18 cellular contexts compared by ENCODE assay signal in genomic region chr5:179421156-179421895, GRCh38.
DNase-seq lines count a peak whose midpoint lies in the region; ATAC-seq, FAIRE-seq and TF ChIP-seq lines count a peak whose summit lies in the region.
"Had no signal": no experiment of that assay in that cellular context is flagged by ENCODE, and none has a peak within 500 bp of the region (broad histone marks: within the 10 kb centered on the region; RNA-seq: fewer than 3 reads in every experiment).

No MANE protein-coding gene starts in this region.

- no peak overlapping the region for H3K4ac ChIP-seq in neuronal stem cell (ENCODE audit: low read length)

- no peak overlapping the region for H4K91ac ChIP-seq in neuronal stem cell (ENCODE audit: low read depth, low read length, poor library complexity)

- no peaks in the 10 kb centered on the region for H3K4me1 ChIP-seq in A549
- peaks cover 1 to 8% of the 10 kb centered on the region in 2 donors for H3K4me1 ChIP-seq in neuronal stem cell (ENCODE audit: control insufficient read depth in 2 of 2, insufficient read depth in 1 of 2, low read depth in 1 of 2, low read length in 2 of 2)

- no peak overlapping the region for H3K14ac ChIP-seq in neuronal stem cell (ENCODE audit: low read length)

- no peak overlapping the region for H2BK12ac ChIP-seq in neuronal stem cell (ENCODE audit: low read length)

- no peak for TF ChIP-seq POLR2A in A549 (IDR thresholded peaks at IDR 0.05; ENCODE audit: low read length)

- H2BK5ac ChIP-seq in neuronal stem cell (ENCODE audit: low read length) = no peak overlapping the region

- H3K79me1 ChIP-seq in neuronal stem cell (ENCODE audit: low read depth, low read length) = no peaks in the 10 kb centered on the region

- 24% methylated on average over 13 of the region's 15 CpGs for WGBS in A549 (ENCODE audit: missing lambda C conversion rate)
- no CpG with 5 or more reads among the region's 15 CpGs for WGBS in neuronal stem cell (ENCODE audit: extremely low coverage in 2 of 2, insufficient read length in 2 of 2, insufficient replicate concordance in 1 of 2), 2 donors

- H4K8ac ChIP-seq in neuronal stem cell (ENCODE audit: low read depth, low read length) = no peak overlapping the region

- peak overlapping the region; percentile 18 for H2AK5ac ChIP-seq in neuronal stem cell (ENCODE audit: low read depth, low read length)

- H3K9ac ChIP-seq in neuronal stem cell (ENCODE audit: low read depth, low read length, poor library complexity) = no peak overlapping the region

- TF ChIP-seq EP300 in A549 (IDR thresholded peaks at IDR 0.05) = no peak

- H3K36me3 ChIP-seq in neuronal stem cell (replicated peaks in 1 of 2; ENCODE audit: control insufficient read depth in 2 of 2, insufficient read depth in 2 of 2, low read length in 2 of 2) = no peaks in the 10 kb centered on the region

- no peak overlapping the region for H3K18ac ChIP-seq in neuronal stem cell (ENCODE audit: low read length)

- no peak overlapping the region for H2BK120ac ChIP-seq in neuronal stem cell (ENCODE audit: low read depth, low read length)

- TF ChIP-seq CTCF in A549 (IDR thresholded peaks at IDR 0.05) = no peak

- no peak overlapping the region for H2BK15ac ChIP-seq in neuronal stem cell (ENCODE audit: low read length)

- CTCF ChIA-PET in A549 (lab: Yijun Ruan, JAX) = no interaction called here

- ATAC-seq in A549 = no peak
- ATAC-seq: GM12878 had no signal

- H3K4me3 ChIP-seq in A549 (no peak overlapping the region), neuronal stem cell (ENCODE audit: low read length in 2 of 2) (no peak overlapping the region)
- H3K4me3 ChIP-seq: GM12878 had no signal

- POLR2A ChIA-PET in A549 (lab: Yijun Ruan, JAX) = no interaction called here

- no peak for FAIRE-seq in A549 (lab: Jason Lieb, UNC)
- FAIRE-seq: GM12878, GM18507, HTR-8/SVneo had no signal

- no peak for TF ChIP-seq RAD21 in A549 (conservative IDR thresholded peaks at IDR 0.05 in 1 of 2, IDR thresholded peaks at IDR 0.05 in 1 of 2)

- H3K27ac ChIP-seq in A549 (no peak overlapping the region), neuronal stem cell (replicated peaks; ENCODE audit: low read length) (no peak overlapping the region)
- H3K27ac ChIP-seq: C4-2B had no signal

- H3K9me3 ChIP-seq in A549 (peaks cover 1% of the 10 kb centered on the region; the same call in 1 of the 3 replicates), neuronal stem cell (replicated peaks in 1 of 2; ENCODE audit: control insufficient read depth in 2 of 2, insufficient read depth in 1 of 2, low read depth in 1 of 2, low read length in 2 of 2) (no peaks in the 10 kb centered on the region)

- H2AFZ ChIP-seq in neuronal stem cell (ENCODE audit: low read length) = no peak overlapping the region

- H3K4me2 ChIP-seq in A549 = no peak overlapping the region
- H3K4me2 ChIP-seq in neuronal stem cell (ENCODE audit: insufficient read depth, low read length, poor library complexity, severe bottlenecking) = no peak overlapping the region

- H3K27me3 ChIP-seq in neuronal stem cell (ENCODE audit: control insufficient read depth in 3 of 3, insufficient read depth in 3 of 3, low read depth in 1 of 3, low read length in 3 of 3) = no peaks in the 10 kb centered on the region

- H3K23ac ChIP-seq in neuronal stem cell (ENCODE audit: low read depth, low read length, poor library complexity) = no peak overlapping the region

- DNase-seq in A549 (ENCODE audit: low read depth in 1 of 2, low spot score in 1 of 2) (no peak), HCEC 1CT (peak; percentile 11), SW480 (ENCODE audit: low spot score) (peak; percentile 49), neuronal stem cell (ENCODE audit: low spot score) (no peak), SIG-M5 treated with dmso at 0.1 percent for 504 hours (lab: John Stamatoyannopoulos, UW; ENCODE audit: unreplicated experiment) (no peak), NCI-H1092 (lab: John Stamatoyannopoulos, UW) (no peak), cortex of kidney (lab: John Stamatoyannopoulos, UW) (no peak)
- DNase-seq: DND-41, GDM1, NCI-H1436 treated with DMSO at 0.1 percent for 48 hours, NCI-H2029 treated with DMSO at 0.1 percent for 48 hours, NCI-H2171 treated with DMSO at 0.1 percent for 48 hours, NCI-H446 treated with DMSO at 0.1 percent for 48 hours, NCI-H748 treated with DMSO at 0.1 percent for 48 hours had no signal

TF ChIP-seq in A549, 52 proteins besides CTCF, POLR2A, EP300 and RAD21:
- no peak for TF ChIP-seq JUNB (IDR thresholded peaks at IDR 0.05)
- peak; percentile 30; the same call in 1 of the 2 replicates for TF ChIP-seq REST (IDR thresholded peaks at IDR 0.05)
- TF ChIP-seq ZSCAN20 (CRISPR knock-in tag; IDR thresholded peaks at IDR 0.05) = no peak

Comparison
In these comparisons a context has a peak if more than half of its experiments do, and no peak if none do; other contexts are left out.
1. DNase-seq: peak in HCEC 1CT (single experiment) and SW480 (single experiment); none in A549 (0 of 2), neuronal stem cell (single experiment), SIG-M5 treated with dmso at 0.1 percent for 504 hours (single experiment), NCI-H1092 (single experiment) and cortex of kidney (single experiment).